ENCODE assay signal across 1 cellular context in the genomic region with DNA sequence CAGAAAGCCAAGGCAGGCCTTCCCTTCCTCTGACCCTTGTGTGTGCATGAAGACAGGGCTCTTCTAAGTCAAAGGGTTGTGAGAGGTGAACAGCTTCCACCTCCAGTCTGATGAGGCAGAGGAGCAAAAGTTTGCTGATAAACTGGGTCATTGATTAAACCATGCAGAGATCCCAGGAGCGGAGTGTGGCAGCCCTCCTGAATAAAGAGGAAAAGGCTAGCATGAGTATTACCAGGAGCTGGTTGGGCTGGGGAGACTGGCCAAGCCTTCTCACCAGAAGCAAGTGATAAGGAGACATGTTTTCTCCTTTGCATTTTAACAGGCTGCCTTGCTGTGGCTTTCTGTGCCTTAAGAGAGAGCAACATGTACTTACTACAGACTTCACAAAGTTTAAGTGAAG.
TF ChIP-seq lines count a peak whose summit lies in the region.

No MANE protein-coding gene starts in this region.

TF ChIP-seq in HEK293, 187 proteins besides CTCF, POLR2A, EP300 and RAD21 (continued from another document):
- TF ChIP-seq PRDM2 (tag by site-specific recombination; IDR thresholded peaks at IDR 0.05; ENCODE audit: borderline replicate concordance): no peak
- no peak for TF ChIP-seq ZNF529 (tag by site-specific recombination; IDR thresholded peaks at IDR 0.05; ENCODE audit: insufficient replicate concordance)
- TF ChIP-seq ZFHX2 (tag by site-specific recombination; conservative IDR thresholded peaks at IDR 0.05): no peak
- TF ChIP-seq ZNF175 (tag by site-specific recombination; IDR thresholded peaks at IDR 0.05): no peak
- TF ChIP-seq ZNF211 (tag by site-specific recombination; IDR thresholded peaks at IDR 0.05; ENCODE audit: low read depth): no peak
- TF ChIP-seq ZNF398 (tag by site-specific recombination; IDR thresholded peaks at IDR 0.05): no peak
